In the genomic region with DNA sequence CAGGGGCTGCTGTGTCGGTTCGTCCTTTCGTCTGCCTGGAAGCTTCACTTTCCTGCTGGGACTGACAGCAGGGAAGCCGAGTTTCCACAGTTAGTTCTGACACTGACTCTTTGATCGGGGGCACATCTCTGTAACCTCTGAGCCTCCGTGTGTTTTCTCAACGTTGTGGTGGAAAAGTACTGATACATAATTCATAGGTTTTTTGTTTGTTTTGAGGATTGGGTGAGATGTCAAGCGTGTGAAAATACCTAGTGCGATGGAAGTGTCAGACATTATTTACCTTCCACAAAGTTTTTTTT, we compare ENCODE assay signal across 8 cellular contexts. TPM values are rescaled to one million over a fixed set of nuclear protein-coding genes. Genes with fewer than 3 reads are reported as not detected.
A peak's percentile ranks its signal among the peaks of the same experiment; 100 is the strongest.
DNase-seq lines count a peak whose midpoint lies in the region; ATAC-seq and TF ChIP-seq lines count a peak whose summit lies in the region.

No MANE protein-coding gene starts in this region.

- peaks cover 0 to 28% (median 3%) of the 10 kb centered on the region in 3 donors for H3K36me3 ChIP-seq in esophagus squamous epithelium
- no peaks in the 10 kb centered on the region for H3K36me3 ChIP-seq in prostate gland

- POLR2A ChIA-PET in RWPE1 (lab: Yijun Ruan, JAX; ENCODE audit: low non-redundant PET) = interaction anchor here (0.5 to 0.7 kb wide), 2 partner anchors 12 to 1616 kb away, joined by 5 to 6 read pairs; no protein-coding TSS in a partner anchor

- peak overlapping the region; percentile 100 for H3K27ac ChIP-seq in RWPE1
- peak overlapping the region; percentile 80 to 95 (median 92) for H3K27ac ChIP-seq in esophagus squamous epithelium
- H3K27ac ChIP-seq in prostate gland = peak overlapping the region; percentile 78 to 84

- 0 to 1% methylated on average over 5 to 7 of the region's 9 CpGs for WGBS in esophagus squamous epithelium, 2 donors
- WGBS in prostate gland = 0% methylated on average over 9 of the region's 9 CpGs

- H3K27me3 ChIP-seq in esophagus squamous epithelium = no peaks in the 10 kb centered on the region
- no peaks in the 10 kb centered on the region for H3K27me3 ChIP-seq in prostate gland (replicated peaks; ENCODE audit: insufficient read depth)

- intact Hi-C loops in esophagus squamous epithelium (cut with DNase I) (no loop called here), prostate gland (cut with DNase I) (loop anchor here (5.0 kb wide), 1 partner anchor 222 kb away; a partner anchor contains a TSS)

- peaks cover 18% of the 10 kb centered on the region for H3K4me1 Mint-ChIP-seq in T-helper 2 cell treated with Interferon-gamma antibody and Interleukin-4, amounts not matched to agents 5 μg/mL and 100 μg/mL, for 36 hours (ENCODE audit: low read depth)

- ATAC-seq in HG03432 (IDR thresholded peaks at IDR 0.05; ENCODE audit: unreplicated experiment) (no peak), HG03460 (IDR thresholded peaks at IDR 0.05; ENCODE audit: unreplicated experiment) (no peak)

- peak overlapping the region; percentile 58 to 88 (median 74) for H3K4me3 ChIP-seq in esophagus squamous epithelium
- H3K4me3 ChIP-seq in prostate gland = peak overlapping the region; percentile 91 to 94

- DNase-seq in T-helper 2 cell treated with Interferon-gamma antibody and Interleukin-4, amounts not matched to agents 5 μg/mL and 100 μg/mL, for 36 hours (ENCODE audit: low spot score) = no peak
- DNase-seq in T-helper 2 cell (no peak), RWPE1 (ENCODE audit: low spot score) (no peak), esophagus squamous epithelium (lab: John Stamatoyannopoulos, UW) (no peak), prostate gland (ENCODE audit: low spot score) (no peak), T1000 (lab: John Stamatoyannopoulos, UW) (no peak)

- peaks cover 16% of the 10 kb centered on the region for H3K36me3 Mint-ChIP-seq in T-helper 2 cell treated with Interferon-gamma antibody and Interleukin-4, amounts not matched to agents 5 μg/mL and 100 μg/mL, for 36 hours (ENCODE audit: low read depth)

- H3K9me3 ChIP-seq in esophagus squamous epithelium (no peaks in the 10 kb centered on the region), prostate gland (no peaks in the 10 kb centered on the region)

- TF ChIP-seq CTCF in RWPE1 (conservative IDR thresholded peaks at IDR 0.05; ENCODE audit: low read depth) (no peak), esophagus squamous epithelium (IDR thresholded peaks at IDR 0.05) (no peak), prostate gland (IDR thresholded peaks at IDR 0.05) (no peak)

- TF ChIP-seq POLR2A in esophagus squamous epithelium (IDR thresholded peaks at IDR 0.05) (no peak), prostate gland (IDR thresholded peaks at IDR 0.05) (no peak)

- H3K27me3 Mint-ChIP-seq in T-helper 2 cell treated with Interferon-gamma antibody and Interleukin-4, amounts not matched to agents 5 μg/mL and 100 μg/mL, for 36 hours (ENCODE audit: low read depth) = no peaks in the 10 kb centered on the region

- H3K27ac Mint-ChIP-seq in T-helper 2 cell treated with Interferon-gamma antibody and Interleukin-4, amounts not matched to agents 5 μg/mL and 100 μg/mL, for 36 hours = peak overlapping the region; percentile 89

- peak overlapping the region; percentile 97 for H3K4me3 Mint-ChIP-seq in T-helper 2 cell treated with Interferon-gamma antibody and Interleukin-4, amounts not matched to agents 5 μg/mL and 100 μg/mL, for 36 hours

- no peaks in the 10 kb centered on the region for H3K9me3 Mint-ChIP-seq in T-helper 2 cell treated with Interferon-gamma antibody and Interleukin-4, amounts not matched to agents 5 μg/mL and 100 μg/mL, for 36 hours

- CTCF ChIA-PET in RWPE1 (lab: Yijun Ruan, JAX) = interaction anchor here (0.6 to 1.2 kb wide), 5 partner anchors 9 to 235 kb away, joined by 3 to 12 read pairs (median 3); no protein-coding TSS in a partner anchor

- peaks cover 15 to 37% (median 24%) of the 10 kb centered on the region in 3 donors for H3K4me1 ChIP-seq in esophagus squamous epithelium
- no peaks in the 10 kb centered on the region for H3K4me1 ChIP-seq in prostate gland (replicated peaks)

RNA-seq across cellular contexts. Expression of a gene that starts 0.5 kb away (rescaled TPM):
- 10 to 100 TPM in 2 of 4 donors, 1 to 10 TPM in 2; 5.7 to 11.1 (median 10.1) TPM for total RNA-seq in esophagus squamous epithelium
- total RNA-seq in prostate gland = 1 to 10 TPM; 6.1 to 9.2 TPM
